Comparison of ENCODE assay signal across 8 cellular contexts in genomic region chr4:1309261-1310010, GRCh38.
DNase-seq lines count a peak whose midpoint lies in the region; ATAC-seq and TF ChIP-seq lines count a peak whose summit lies in the region.

No MANE protein-coding gene starts in this region.

- DNase-seq in NCI-H2227 (lab: John Stamatoyannopoulos, UW; ENCODE audit: unreplicated experiment), result peak; percentile 82
- DNase-seq in activated effector memory CD4-positive, alpha-beta T cell treated with anti-CD3 and anti-CD28 coated beads, Interleukin-2, amount 50 U/mL, for 16 hours, result peak; percentile 84
- DNase-seq in fibroblast of mammary gland (ENCODE audit: low read depth), result peak; percentile 93
- peak; percentile 28 for DNase-seq in stimulated activated CD8-positive, alpha-beta memory T cell treated with anti-CD3 and anti-CD28 coated beads, Interleukin-7, amount 100 ng/mL, for 24 hours (ENCODE audit: low read depth)
- DNase-seq in DMS153 (lab: John Stamatoyannopoulos, UW), result no peak
- no peak for DNase-seq in COLO668 (lab: John Stamatoyannopoulos, UW; ENCODE audit: unreplicated experiment)

- H3K4me3 ChIP-seq in fibroblast of mammary gland (ENCODE audit: control insufficient read depth, low read depth, low read length) (peak overlapping the region; percentile 58), muscle layer of colon (ENCODE audit: low read depth in 1 of 2, low read length in 2 of 2) (peak overlapping the region; percentile 40 to 71)

- H3K9ac ChIP-seq in muscle layer of colon (ENCODE audit: low read length), result peak overlapping the region; percentile 63

- H3K27me3 ChIP-seq in muscle layer of colon (ENCODE audit: control insufficient read depth in 1 of 2, insufficient read depth in 2 of 2, low read length in 2 of 2), result no peaks in the 10 kb centered on the region

- H3K36me3 ChIP-seq in muscle layer of colon (ENCODE audit: insufficient read depth, low read length), result peaks cover 17% of the 10 kb centered on the region

- H3K27ac ChIP-seq in muscle layer of colon (ENCODE audit: low read depth, low read length), result peak overlapping the region; percentile 67

- peak; percentile 88 for ATAC-seq in GM19351 (IDR thresholded peaks at IDR 0.05; ENCODE audit: unreplicated experiment)

- TF ChIP-seq CTCF in fibroblast of mammary gland (conservative IDR thresholded peaks at IDR 0.05; ENCODE audit: control insufficient read depth, insufficient read depth, low read depth, low read length), result no peak

- H3K4me1 ChIP-seq in muscle layer of colon (ENCODE audit: insufficient read depth, low read length), result peaks cover 22% of the 10 kb centered on the region

- no peaks in the 10 kb centered on the region for H3K9me3 ChIP-seq in muscle layer of colon (ENCODE audit: low read length)

Comparison
In these comparisons a context has a peak if more than half of its experiments do, and no peak if none do; other contexts are left out.
1. DNase-seq: peak in NCI-H2227 (single experiment), activated effector memory CD4-positive, alpha-beta T cell treated with anti-CD3 and anti-CD28 coated beads, Interleukin-2, amount 50 U/mL, for 16 hours (single experiment), fibroblast of mammary gland (single experiment) and stimulated activated CD8-positive, alpha-beta memory T cell treated with anti-CD3 and anti-CD28 coated beads, Interleukin-7, amount 100 ng/mL, for 24 hours (single experiment); none in DMS153 (single experiment) and COLO668 (single experiment).